In genomic region chr12:119594772-119595445, GRCh38 we compare ENCODE assay signal across 11 cellular contexts. TPM values are rescaled to one million over a fixed set of nuclear protein-coding genes. Genes with fewer than 3 reads are reported as not detected.
A peak's percentile ranks its signal among the peaks of the same experiment; 100 is the strongest.
DNase-seq lines count a peak whose midpoint lies in the region; ATAC-seq, FAIRE-seq and TF ChIP-seq lines count a peak whose summit lies in the region.
"Had no signal": no experiment of that assay in that cellular context is flagged by ENCODE, and none has a peak within 500 bp of the region (broad histone marks: within the 10 kb centered on the region; RNA-seq: fewer than 3 reads in every experiment).

No MANE protein-coding gene starts in this region.

- H2BK15ac ChIP-seq in H1 (ENCODE audit: low read length) = no peak overlapping the region; the same call in 1 of the 2 replicates

- peak; percentile 74 to 75 for ATAC-seq in lower lobe of right lung
- ATAC-seq in HG03469 (IDR thresholded peaks at IDR 0.05; ENCODE audit: unreplicated experiment) = no peak
- ATAC-seq in HG03439 (IDR thresholded peaks at IDR 0.05; ENCODE audit: unreplicated experiment) = no peak
- ATAC-seq in HG02970 (IDR thresholded peaks at IDR 0.05; ENCODE audit: low FRiP score, unreplicated experiment) = no peak

- TF ChIP-seq POLR2A in H1 (IDR thresholded peaks at IDR 0.05; ENCODE audit: control extremely low read depth in 1 of 2, low read depth in 2 of 2, low read length in 2 of 2) = no peak

- POLR2A ChIA-PET in H1 (lab: Charles Lee; ENCODE audit: partially characterized antibody) = interaction anchor here (0.9 to 1.4 kb wide), 2 partner anchors 50 to 137 kb away, joined by 3 read pairs; no protein-coding TSS in a partner anchor

- no peak for TF ChIP-seq CTCF in H1 (IDR thresholded peaks at IDR 0.05; ENCODE audit: control extremely low read depth in 1 of 3, insufficient read depth in 1 of 3, low read depth in 1 of 3, low read length in 3 of 3)
- no peak for TF ChIP-seq CTCF in lower lobe of right lung (IDR thresholded peaks at IDR 0.05)

- H2BK120ac ChIP-seq in H1 (replicated peaks; ENCODE audit: low read depth, low read length) = no peak overlapping the region

- CTCF ChIA-PET in H1 (lab: Charles Lee; ENCODE audit: partially characterized antibody) = interaction anchor here (1.1 to 5.1 kb wide), 6 partner anchors 17 to 78 kb away, joined by 3 to 20 read pairs (median 4); no protein-coding TSS in a partner anchor

- WGBS in H1 (ENCODE audit: extremely low coverage in 1 of 2, insufficient coverage in 1 of 2, insufficient read length in 1 of 2, insufficient replicate concordance in 2 of 2, low coverage in 1 of 2, low lambda C conversion rate in 2 of 2, missing lambda C conversion rate in 1 of 2), 2 experiments = 5% methylated on average over 31 of the region's 49 CpGs; no CpG with 5 or more reads in 1 of the 2 experiments
- 5% methylated on average over 49 of the region's 49 CpGs for WGBS in thymus

- TF ChIP-seq EP300 in H1 (IDR thresholded peaks at IDR 0.05; ENCODE audit: borderline replicate concordance in 1 of 2, low read depth in 2 of 2, low read length in 2 of 2) = no peak

- H2AK5ac ChIP-seq in H1 (ENCODE audit: low read depth, low read length) = no peak overlapping the region

- H3K27me3 ChIP-seq in H1 (replicated peaks in 1 of 4; ENCODE audit: control insufficient read depth in 3 of 4, extremely low read depth in 1 of 4, insufficient read depth in 3 of 4, low read length in 3 of 4) (peaks cover 36 to 63% (median 51%) of the 10 kb centered on the region in 4 experiments), lower lobe of right lung (ENCODE audit: low read depth) (peaks cover 36% of the 10 kb centered on the region), thymus (ENCODE audit: control insufficient read depth, insufficient read depth) (peaks cover 32% of the 10 kb centered on the region)

- H3K9ac ChIP-seq in H1 (replicated peaks in 1 of 4; ENCODE audit: extremely low read depth in 1 of 4, low read depth in 3 of 4, low read length in 3 of 4) = no peak overlapping the region; a peak in 1 of 7 replicates

- H3K56ac ChIP-seq in H1 (replicated peaks; ENCODE audit: insufficient read length, low read depth, low read length) = no peak overlapping the region

- 0 out of 2 replicates have a peak overlapping the region, but pooled peaks have one; percentile 27 for H2BK12ac ChIP-seq in H1 (ENCODE audit: low read depth, low read length)

- no peak overlapping the region for H2BK5ac ChIP-seq in H1 (ENCODE audit: low read depth, low read length)

- H3K4me1 ChIP-seq in H1 (replicated peaks in 1 of 4; ENCODE audit: control insufficient read depth in 3 of 4, insufficient read depth in 4 of 4, low read length in 3 of 4) = peaks cover 0 to 5% (median 0%) of the 10 kb centered on the region in 4 experiments; a peak in 3 of 7 replicates
- peaks cover 6% of the 10 kb centered on the region for H3K4me1 ChIP-seq in lower lobe of right lung
- no peaks in the 10 kb centered on the region for H3K4me1 ChIP-seq in thymus (ENCODE audit: control insufficient read depth, insufficient read depth, low read length)

- no peak overlapping the region for H3K27ac ChIP-seq in H1 (ENCODE audit: low read depth, low read length)
- peak overlapping the region; percentile 49 for H3K27ac ChIP-seq in lower lobe of right lung
- no peak overlapping the region for H3K27ac ChIP-seq in thymus (ENCODE audit: low read depth)

- peak; percentile 51 for DNase-seq in DMS53 (lab: John Stamatoyannopoulos, UW)
- no peak for DNase-seq in DMS53 treated with DMSO at 0.1 percent for 48 hours (lab: John Stamatoyannopoulos, UW; ENCODE audit: unreplicated experiment)
- DNase-seq in H1 (ENCODE audit: low read depth in 1 of 2, low spot score in 2 of 2) = peak in 1 of 2 experiments; percentile 71
- DNase-seq in lower lobe of right lung = no peak
- DNase-seq: 8988T; activated CD8-positive, alpha-beta memory T cell treated with anti-CD3 and anti-CD28 coated beads for 24 hours had no signal

- H2BK20ac ChIP-seq in H1 (ENCODE audit: low read length) = no peak overlapping the region

- H4K8ac ChIP-seq in H1 (ENCODE audit: extremely low read depth, insufficient read depth, low read length) = peak overlapping the region; percentile 72

- H3K36me3 ChIP-seq in H1 (ENCODE audit: control insufficient read depth in 2 of 4, insufficient read depth in 4 of 4, low read length in 3 of 4) = no peaks in the 10 kb centered on the region
- no peaks in the 10 kb centered on the region for H3K36me3 ChIP-seq in lower lobe of right lung
- H3K36me3 ChIP-seq in thymus (ENCODE audit: control insufficient read depth, insufficient read depth) = no peaks in the 10 kb centered on the region

- H3K9me3 ChIP-seq in H1 (ENCODE audit: insufficient read depth in 2 of 2, low read depth in 1 of 2, low read length in 1 of 2) (no peaks in the 10 kb centered on the region), lower lobe of right lung (no peaks in the 10 kb centered on the region), thymus (ENCODE audit: control insufficient read depth) (no peaks in the 10 kb centered on the region)

- no peak overlapping the region for H4K5ac ChIP-seq in H1 (ENCODE audit: insufficient read length, low read depth, low read length)

- peaks cover 0 to 1% of the 10 kb centered on the region in 2 experiments for H4K20me1 ChIP-seq in H1 (replicated peaks in 1 of 2; ENCODE audit: control insufficient read depth in 1 of 2, insufficient read depth in 2 of 2, low read length in 2 of 2)

- no peak overlapping the region for H3K23ac ChIP-seq in H1 (ENCODE audit: insufficient read length)

- peaks cover 19% of the 10 kb centered on the region; the same call in 1 of the 2 replicates for H3K23me2 ChIP-seq in H1 (ENCODE audit: low read depth, low read length)

- intact Hi-C loops in lower lobe of right lung (cut with DNase I) = no loop called here

- H3K14ac ChIP-seq in H1 (ENCODE audit: insufficient read length) = no peak overlapping the region

- peak overlapping the region; percentile 90 for H2AFZ ChIP-seq in H1 (ENCODE audit: low read length)

- no peaks in the 10 kb centered on the region for H3K79me2 ChIP-seq in H1 (ENCODE audit: control insufficient read depth in 1 of 2, insufficient read depth in 2 of 2, low read length in 2 of 2)

- H3K4me2 ChIP-seq in H1 (ENCODE audit: insufficient read depth in 1 of 2, low read depth in 2 of 2, low read length in 2 of 2) = peak overlapping the region; percentile 96 to 100

- H3K79me1 ChIP-seq in H1 (ENCODE audit: low read depth, low read length) = no peaks in the 10 kb centered on the region

- no peak for TF ChIP-seq RAD21 in H1 (IDR thresholded peaks at IDR 0.05 in 1 of 2, conservative IDR thresholded peaks at IDR 0.05 in 1 of 2; ENCODE audit: low read depth in 2 of 2, low read length in 2 of 2)

- H3K4ac ChIP-seq in H1 (replicated peaks; ENCODE audit: insufficient read length, low read depth, low read length) = no peak overlapping the region

- H3K4me3 ChIP-seq in H1 (ENCODE audit: extremely low read depth in 1 of 4, insufficient read depth in 2 of 4, low read depth in 3 of 4, low read length in 4 of 4) = peak overlapping the region; percentile 43 to 72 (median 62)
- H3K4me3 ChIP-seq in lower lobe of right lung = peak overlapping the region; percentile 56
- H3K4me3 ChIP-seq in thymus (ENCODE audit: low read length) = peak overlapping the region; percentile 5

- no peak for FAIRE-seq in H1 (lab: Jason Lieb, UNC)
- FAIRE-seq: GM18507 had no signal

- H3K18ac ChIP-seq in H1 (ENCODE audit: extremely low read depth, low read length) = peak overlapping the region; percentile 48; the same call in 1 of the 2 replicates

- no peak overlapping the region for H4K91ac ChIP-seq in H1 (replicated peaks; ENCODE audit: insufficient read length, low read length)

RNA-seq across cellular contexts. Expression of gene TMEM233, which starts 1.3 kb away (rescaled TPM):
- total RNA-seq in H1 (2021; fragmentation: NEBNext Ultra II Directional; extraction: Animal tissue kit (Norgen Biotek cat#: 25700)) = 0.09 and 0.13 TPM in 2 replicates
- 0.09 TPM in 2 replicates for polyA plus RNA-seq in H1 (2011; rRNA removed)
- 0.31 TPM for polyA plus RNA-seq in H1 (2011; cell fraction: cytosol; rRNA removed)
- 0.63 TPM for polyA plus RNA-seq in H1 (2011; cell fraction: nucleus; rRNA removed)
- 0.06 to 0.17 TPM (median 0.07 TPM) in 3 of 4 replicates, not detected in the other for polyA plus RNA-seq in H1 (2012, experiment 1 of 2)
- not detected for polyA plus RNA-seq in H1 (2012, experiment 2 of 2)
- polyA plus RNA-seq in H1 (2013, experiment 1 of 2) = 0.34 TPM
- 0.17 TPM for polyA plus RNA-seq in H1 (2013, experiment 2 of 2)
- polyA minus RNA-seq in H1 (2011; rRNA and poly(A)+ RNA removed) = 0.07 and 0.38 TPM in 2 replicates
- polyA minus RNA-seq in H1 (2011; cell fraction: cytosol; rRNA and poly(A)+ RNA removed) = not detected
- not detected for polyA minus RNA-seq in H1 (2011; cell fraction: nucleus; rRNA and poly(A)+ RNA removed)
- total RNA-seq in lower lobe of right lung = 0.47 TPM
- 1.7 TPM for polyA plus RNA-seq in thymus

Comparison
In these comparisons a context has a peak if more than half of its experiments do, and no peak if none do; other contexts are left out.
1. H3K4me3 ChIP-seq: peak in every context shown above with its lines; median percentile 62 in H1; 56 in lower lobe of right lung; 5 in thymus.
2. ATAC-seq: peak in lower lobe of right lung (2 of 2); none in HG03469 (single experiment), HG03439 (single experiment) and HG02970 (single experiment).